ENCODE assay signal across 15 cellular contexts in the genomic region with DNA sequence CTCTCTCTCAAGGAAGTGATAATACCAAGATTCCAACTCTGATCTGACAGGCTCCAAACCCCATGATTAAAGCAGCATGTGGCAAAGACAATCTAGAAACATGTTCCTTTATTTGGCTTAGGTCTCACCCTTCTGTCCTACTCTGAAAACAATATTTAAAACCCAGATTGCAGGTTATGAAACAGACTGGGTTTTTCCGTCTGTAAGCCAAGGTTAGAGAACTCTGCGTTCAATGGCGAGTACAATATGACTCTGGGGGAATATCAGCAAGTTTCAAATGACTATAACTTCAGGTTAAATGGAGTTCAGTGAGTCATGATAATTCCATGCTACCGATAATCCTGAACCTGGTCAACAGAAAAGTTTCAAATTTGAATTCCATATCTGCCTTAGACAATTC. TPM values are rescaled to one million over a fixed set of nuclear protein-coding genes. Genes with fewer than 3 reads are reported as not detected.
DNase-seq lines count a peak whose midpoint lies in the region; ATAC-seq and TF ChIP-seq lines count a peak whose summit lies in the region.
"Had no signal": no experiment of that assay in that cellular context is flagged by ENCODE, and none has a peak within 500 bp of the region (broad histone marks: within the 10 kb centered on the region; RNA-seq: fewer than 3 reads in every experiment).

No MANE protein-coding gene starts in this region.

- peak; percentile 78 for ATAC-seq in GM18870 (IDR thresholded peaks at IDR 0.05; ENCODE audit: unreplicated experiment)
- ATAC-seq in GM21825 (IDR thresholded peaks at IDR 0.05; ENCODE audit: unreplicated experiment) = peak; percentile 41
- ATAC-seq in HG03442 (IDR thresholded peaks at IDR 0.05; ENCODE audit: unreplicated experiment) = peak; percentile 69
- peak; percentile 96 for ATAC-seq in sciatic nerve
- no peak for ATAC-seq in left ventricle myocardium superior

- H3K4me3 ChIP-seq in osteoblast (ENCODE audit: insufficient read depth, low read length) = no peak overlapping the region
- H3K4me3 ChIP-seq: ascending aorta, stomach had no signal

- intact Hi-C loops in sciatic nerve (cut with DNase I) (no loop called here), left ventricle myocardium superior (cut with micrococcal nuclease) (no loop called here)

- no peak overlapping the region for H2AFZ ChIP-seq in osteoblast (ENCODE audit: low read length)

- TF ChIP-seq CTCF in osteoblast (IDR thresholded peaks at IDR 0.05; ENCODE audit: extremely low read depth, low read depth, low read length) = no peak

- DNase-seq in sciatic nerve (ENCODE audit: low spot score) (no peak), A172 (ENCODE audit: low spot score) (no peak), NCI-H524 treated with DMSO at 0.1 percent for 48 hours (lab: John Stamatoyannopoulos, UW) (no peak), left ventricle myocardium superior (no peak), osteoblast (ENCODE audit: insufficient read length, low spot score, missing footprints) (no peak)
- DNase-seq: activated CD4-positive, alpha-beta memory T cell treated with anti-CD3 and anti-CD28 coated beads for 36 hours; activated effector memory CD4-positive, alpha-beta T cell treated with Interleukin-2 at 50 U/mL for 16 hours; mammary epithelial cell; NCI-H1048; small intestine; stomach had no signal

- H3K4me1 ChIP-seq in osteoblast (ENCODE audit: insufficient read depth, low read length) = peaks cover 20% of the 10 kb centered on the region
- H3K4me1 ChIP-seq: stomach had no signal

- H3K79me2 ChIP-seq in osteoblast (ENCODE audit: insufficient read depth, low read length) = peaks cover 5% of the 10 kb centered on the region

- H3K36me3 ChIP-seq in osteoblast (ENCODE audit: insufficient read depth, low read length) = no peaks in the 10 kb centered on the region

- H4K20me1 ChIP-seq in osteoblast (ENCODE audit: insufficient read depth, low read length) = no peaks in the 10 kb centered on the region

- no peak overlapping the region for H3K27ac ChIP-seq in osteoblast (ENCODE audit: low read depth, low read length)
- H3K27ac ChIP-seq: ascending aorta, stomach had no signal

- H3K4me2 ChIP-seq in osteoblast (ENCODE audit: insufficient read depth, low read length) = no peak overlapping the region

- no peaks in the 10 kb centered on the region for H3K27me3 ChIP-seq in osteoblast (ENCODE audit: insufficient read depth, low read length)
- H3K27me3 ChIP-seq: ascending aorta, stomach had no signal

- H3K9me3 ChIP-seq in osteoblast (ENCODE audit: low read depth, low read length) = no peaks in the 10 kb centered on the region
- H3K9me3 ChIP-seq: ascending aorta, stomach had no signal

RNA-seq across cellular contexts. Expression of a gene that starts 50.8 kb away (rescaled TPM):
- total RNA-seq in sciatic nerve = 22.5 TPM
- total RNA-seq in A172 (2014; rRNA removed; shearing (Covaris generic)) = 64.3 and 65.8 TPM in 2 replicates
- total RNA-seq in left ventricle myocardium superior = 12.6 TPM
- 22.8 and 23.9 TPM in 2 replicates for total RNA-seq in osteoblast

RNA-seq across cellular contexts. Expression of a gene that starts 51.0 kb away (rescaled TPM):
- 43.8 TPM for total RNA-seq in sciatic nerve
- 161 and 173 TPM in 2 replicates for total RNA-seq in A172 (2014; rRNA removed; shearing (Covaris generic))
- total RNA-seq in left ventricle myocardium superior = 29.5 TPM
- 80.7 and 90.5 TPM in 2 replicates for total RNA-seq in osteoblast
